In genomic region chr10:1746796-1747195, GRCh38 we compare ENCODE assay signal across 2 cellular contexts.
TF ChIP-seq lines count a peak whose summit lies in the region.

No MANE protein-coding gene starts in this region.

TF ChIP-seq in GM12891, 5 proteins besides CTCF, POLR2A, EP300 and RAD21:
- no peak for TF ChIP-seq TAF1 (IDR thresholded peaks at IDR 0.05; ENCODE audit: low read depth, low read length)
- TF ChIP-seq PAX5 (IDR thresholded peaks at IDR 0.05; ENCODE audit: insufficient read depth, low read length, severe bottlenecking) = no peak
- TF ChIP-seq POU2F2 (IDR thresholded peaks at IDR 0.05; ENCODE audit: low read depth, low read length) = no peak
- no peak for TF ChIP-seq SPI1 (IDR thresholded peaks at IDR 0.05; ENCODE audit: low read depth, low read length)
- no peak for TF ChIP-seq POLR2AphosphoS5 (IDR thresholded peaks at IDR 0.05; ENCODE audit: low read depth, low read length)

TF ChIP-seq in IMR-90, 13 proteins besides CTCF, POLR2A, EP300 and RAD21:
- TF ChIP-seq CHD1 (IDR thresholded peaks at IDR 0.05; ENCODE audit: low read depth, low read length) = no peak
- TF ChIP-seq CEBPB (IDR thresholded peaks at IDR 0.05; ENCODE audit: low read depth, low read length) = no peak
- no peak for TF ChIP-seq MXI1 (IDR thresholded peaks at IDR 0.05; ENCODE audit: borderline replicate concordance, low read depth, low read length)
- no peak for TF ChIP-seq RCOR1 (IDR thresholded peaks at IDR 0.05; ENCODE audit: insufficient replicate concordance, low read length)
- TF ChIP-seq MAFK (IDR thresholded peaks at IDR 0.05; ENCODE audit: low read depth, low read length) = no peak
- no peak for TF ChIP-seq MAZ (IDR thresholded peaks at IDR 0.05; ENCODE audit: borderline replicate concordance, low read depth, low read length)
- no peak for TF ChIP-seq BHLHE40 (IDR thresholded peaks at IDR 0.05; ENCODE audit: low read depth, low read length)
- TF ChIP-seq NFE2L2 (IDR thresholded peaks at IDR 0.05; ENCODE audit: low read depth, low read length) = no peak
- no peak for TF ChIP-seq ELK1 (IDR thresholded peaks at IDR 0.05; ENCODE audit: borderline replicate concordance, low read depth, low read length)
- no peak for TF ChIP-seq FOS (IDR thresholded peaks at IDR 0.05; ENCODE audit: low read depth, low read length)
- TF ChIP-seq RFX5 (IDR thresholded peaks at IDR 0.05; ENCODE audit: low read depth, low read length) = no peak
- TF ChIP-seq USF2 (IDR thresholded peaks at IDR 0.05; ENCODE audit: low read depth, low read length) = no peak
- TF ChIP-seq SMC3 (IDR thresholded peaks at IDR 0.05; ENCODE audit: low read depth, low read length) = no peak
